Comparison of ENCODE assay signal across 19 cellular contexts in genomic region chr19:54435551-54436016, GRCh38. TPM values are rescaled to one million over a fixed set of nuclear protein-coding genes. Genes with fewer than 3 reads are reported as not detected.
DNase-seq lines count a peak whose midpoint lies in the region; ATAC-seq and TF ChIP-seq lines count a peak whose summit lies in the region.
"Had no signal": no experiment of that assay in that cellular context is flagged by ENCODE, and none has a peak within 500 bp of the region (broad histone marks: within the 10 kb centered on the region; RNA-seq: fewer than 3 reads in every experiment).

No MANE protein-coding gene starts in this region.

- intact Hi-C loops in Right ventricle myocardium superior (cut with DNase I) (no loop called here), left ventricle myocardium inferior (cut with micrococcal nuclease) (no loop called here), vagina (cut with DNase I) (no loop called here)

- no peaks in the 10 kb centered on the region for H3K36me3 ChIP-seq in left ventricle myocardium inferior
- no peaks in the 10 kb centered on the region for H3K36me3 ChIP-seq in vagina

- TF ChIP-seq CTCF in left ventricle myocardium inferior (IDR thresholded peaks at IDR 0.05; ENCODE audit: borderline replicate concordance) (no peak), vagina (IDR thresholded peaks at IDR 0.05) (no peak)

- peaks cover 32% of the 10 kb centered on the region for H3K27me3 ChIP-seq in left ventricle myocardium inferior (ENCODE audit: low read depth)
- no peaks in the 10 kb centered on the region for H3K27me3 ChIP-seq in vagina

- H3K4me3 ChIP-seq in left ventricle myocardium inferior: no peak overlapping the region
- no peak overlapping the region for H3K4me3 ChIP-seq in vagina
- H3K4me3 ChIP-seq: heart right ventricle, SK-N-MC, stomach had no signal

- peak; percentile 2 for ATAC-seq in Right ventricle myocardium superior (ENCODE audit: poor library complexity)

- H3K9me3 ChIP-seq in left ventricle myocardium inferior (replicated peaks) (no peaks in the 10 kb centered on the region), vagina (no peaks in the 10 kb centered on the region)
- H3K9me3 ChIP-seq: heart right ventricle, stomach had no signal

- H3K4me1 ChIP-seq in left ventricle myocardium inferior (peaks cover 54% of the 10 kb centered on the region), vagina (peaks cover 36% of the 10 kb centered on the region)

- H3K27ac ChIP-seq in left ventricle myocardium inferior (replicated peaks): no peak overlapping the region
- H3K27ac ChIP-seq in vagina: peak overlapping the region; percentile 26
- H3K27ac ChIP-seq: KMS-11, parathyroid adenoma, SK-N-MC had no signal

- DNase-seq in Right ventricle myocardium superior: no peak
- DNase-seq in left ventricle myocardium inferior: no peak
- peak; percentile 51 for DNase-seq in islet precursor cell
- DNase-seq in vagina (ENCODE audit: extremely low spot score in 2 of 2): no peak
- no peak for DNase-seq in OCI-M2 (lab: John Stamatoyannopoulos, UW; ENCODE audit: unreplicated experiment)
- DNase-seq in superior temporal gyrus (ENCODE audit: extremely low spot score): no peak
- DNase-seq: activated CD4-positive, alpha-beta T cell treated with anti-CD3 and anti-CD28 coated beads, Interleukin-2, amount 50 U/mL, for 48 hours; activated naive CD4-positive, alpha-beta T cell; mesenchymal stem cell; MV-4-11; NCI-H187; stomach had no signal

- TF ChIP-seq POLR2A in vagina (IDR thresholded peaks at IDR 0.05): no peak

RNA-seq across cellular contexts. Expression of gene LENG8, which starts 13.4 kb away (rescaled TPM):
- total RNA-seq in Right ventricle myocardium superior (56.0 TPM), left ventricle myocardium inferior (66.0 TPM), vagina (129 TPM)

RNA-seq across cellular contexts. Expression of gene TTYH1, which starts 20.3 kb away (rescaled TPM):
- total RNA-seq in Right ventricle myocardium superior (1.5 TPM), left ventricle myocardium inferior (1.9 TPM), vagina (5.9 TPM)
- total RNA-seq: A172, chondrocyte had no signal

RNA-seq across cellular contexts. Expression of gene LENG9, which starts 28.0 kb away (rescaled TPM):
- total RNA-seq in Right ventricle myocardium superior (1.1 TPM), left ventricle myocardium inferior (1.7 TPM), vagina (10.3 TPM)
- total RNA-seq: A172 had no signal

RNA-seq across cellular contexts. Expression of gene CDC42EP5, which starts 37.5 kb away (rescaled TPM):
- total RNA-seq in Right ventricle myocardium superior (11.6 TPM), left ventricle myocardium inferior (8.7 TPM), vagina (33.4 TPM)
- total RNA-seq: naive thymus-derived CD4-positive, alpha-beta T cell had no signal
